8 cellular contexts compared by ENCODE assay signal in the genomic region with DNA sequence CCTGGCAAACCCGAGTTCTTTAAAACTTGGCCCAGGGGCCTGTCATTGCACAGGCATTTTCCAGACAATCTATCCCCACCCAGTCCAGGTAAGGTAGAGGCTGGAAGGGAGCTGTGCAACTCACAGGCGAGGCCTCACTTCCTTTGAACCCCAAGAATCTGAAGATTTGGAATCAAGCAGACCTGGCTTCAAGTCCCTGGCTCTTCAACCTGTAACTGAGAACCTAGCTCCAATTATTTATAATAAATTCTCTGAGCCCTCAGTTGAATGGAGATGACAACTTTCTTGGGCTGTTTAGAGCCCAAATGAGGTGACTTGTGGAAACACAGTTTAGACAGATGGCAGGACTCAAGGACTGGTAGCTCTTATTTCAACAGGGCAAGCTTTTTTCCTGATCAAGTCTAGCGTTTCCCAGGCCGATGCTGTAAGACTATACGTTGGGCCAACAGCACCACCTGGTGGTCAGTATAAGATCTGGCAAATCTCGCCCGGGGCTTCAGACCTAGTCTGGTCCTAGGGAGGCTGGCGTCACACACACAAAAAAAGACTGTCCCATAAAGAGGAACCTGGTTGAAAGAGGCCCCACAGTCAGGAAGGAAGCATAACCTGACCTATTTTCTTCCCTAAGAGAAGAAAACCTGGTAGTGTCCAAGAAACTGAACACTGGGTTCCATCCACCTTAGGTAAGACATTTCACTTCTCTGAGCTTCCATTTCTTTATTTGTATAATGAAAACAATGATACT.
DNase-seq lines count a peak whose midpoint lies in the region; ATAC-seq, FAIRE-seq and TF ChIP-seq lines count a peak whose summit lies in the region.

No MANE protein-coding gene starts in this region.

- ATAC-seq in GM18861 (IDR thresholded peaks at IDR 0.05; ENCODE audit: unreplicated experiment) (peak; percentile 88), HG03064 (IDR thresholded peaks at IDR 0.05; ENCODE audit: low read depth, unreplicated experiment) (peak; percentile 89), body of pancreas (peak; percentile 87)

- TF ChIP-seq CTCF in AG04449 (IDR thresholded peaks at IDR 0.05; ENCODE audit: insufficient read depth, low read length, missing control alignments): peak; percentile 68
- TF ChIP-seq CTCF in body of pancreas (IDR thresholded peaks at IDR 0.05): peak; percentile 51 to 77 (median 72)

- intact Hi-C loops in body of pancreas (cut with DNase I): loop anchor here (5.0 kb wide), 1 partner anchor 123 kb away; a partner anchor contains a TSS

- no peaks in the 10 kb centered on the region for H3K9me3 ChIP-seq in body of pancreas

- H3K36me3 ChIP-seq in body of pancreas (replicated peaks in 1 of 2; ENCODE audit: insufficient read depth in 1 of 2, low read depth in 2 of 2): no peaks in the 10 kb centered on the region

- POLR2A ChIA-PET in AG04449 (lab: Yijun Ruan, JAX): interaction anchor here (0.6 to 0.7 kb wide), 2 partner anchors 9 to 122 kb away, joined by 3 to 4 read pairs; a partner anchor contains a TSS

- 16 to 17% methylated on average over 8 of the region's 8 CpGs for WGBS in body of pancreas, 2 donors

- H3K4me1 ChIP-seq in body of pancreas: no peaks in the 10 kb centered on the region

- FAIRE-seq in TTC549 (lab: Jason Lieb, UNC): peak; percentile 96

- H3K27me3 ChIP-seq in body of pancreas: no peaks in the 10 kb centered on the region

- no peak for TF ChIP-seq POLR2A in body of pancreas (IDR thresholded peaks at IDR 0.05)

- H3K4me3 ChIP-seq in AG04449 (ENCODE audit: low read depth, low read length) (no peak overlapping the region), body of pancreas (no peak overlapping the region)

- no peak overlapping the region for H3K27ac ChIP-seq in body of pancreas

- DNase-seq in AG04449 (ENCODE audit: low read depth, low spot score) (no peak), NCI-H2107 treated with DMSO at 0.1 percent for 48 hours (lab: John Stamatoyannopoulos, UW; ENCODE audit: unreplicated experiment) (peak; percentile 72), body of pancreas (peak; percentile 79 to 84 (median 81)), iPS-NIHi11 (ENCODE audit: low spot score) (peak; percentile 84)
- DNase-seq in stimulated activated CD4-positive, alpha-beta T cell treated with anti-CD3 and anti-CD28 coated beads, Interleukin-12 subunit alpha, Interleukin-12 subunit beta, amount 100 ng/mL, for 48 hours (ENCODE audit: low read depth in 2 of 3, low spot score in 1 of 3): peak; percentile 61 to 77 (median 65)

- CTCF ChIA-PET in AG04449 (lab: Yijun Ruan, JAX): interaction anchor here (0.6 to 8.9 kb wide), 69 partner anchors 10 to 1190 kb away, joined by 3 to 265 read pairs (median 4); a partner anchor contains a TSS
